In genomic region chr9:135503371-135504261, GRCh38 we compare ENCODE assay signal across 17 cellular contexts. TPM values are rescaled to one million over a fixed set of nuclear protein-coding genes. Genes with fewer than 3 reads are reported as not detected.
DNase-seq lines count a peak whose midpoint lies in the region; ATAC-seq and TF ChIP-seq lines count a peak whose summit lies in the region.
"Had no signal": no experiment of that assay in that cellular context is flagged by ENCODE, and none has a peak within 500 bp of the region (broad histone marks: within the 10 kb centered on the region; RNA-seq: fewer than 3 reads in every experiment).

No MANE protein-coding gene starts in this region.

- peaks cover 6% of the 10 kb centered on the region for H3K9me3 Mint-ChIP-seq in activated T-cell treated with anti-CD3 and anti-CD28 coated beads, Interleukin-2, amount 50 U/mL, for 24 hours
- peaks cover 3% of the 10 kb centered on the region for H3K9me3 Mint-ChIP-seq in glutamatergic neuron (ENCODE audit: unreplicated experiment)

- TF ChIP-seq CTCF in PC-3 (conservative IDR thresholded peaks at IDR 0.05; ENCODE audit: low read depth, low read length) (no peak), glutamatergic neuron (IDR thresholded peaks at IDR 0.05; ENCODE audit: partially characterized antibody, unreplicated experiment) (no peak)

- CTCF ChIA-PET in PC-3 (lab: Charles Lee): no interaction called here

- H4K20me1 ChIP-seq in PC-3 (ENCODE audit: low read length) (no peaks in the 10 kb centered on the region), GM23248 (ENCODE audit: insufficient read depth) (no peaks in the 10 kb centered on the region)

- H3K36me3 ChIP-seq in PC-3 (ENCODE audit: low read depth, low read length) (peaks cover 6% of the 10 kb centered on the region; the same call in 1 of the 2 replicates), GM23248 (ENCODE audit: low read depth) (no peaks in the 10 kb centered on the region)

- peak overlapping the region; percentile 38 for H3K4me3 Mint-ChIP-seq in activated T-cell treated with anti-CD3 and anti-CD28 coated beads, Interleukin-2, amount 50 U/mL, for 24 hours
- no peak overlapping the region for H3K4me3 Mint-ChIP-seq in glutamatergic neuron (ENCODE audit: unreplicated experiment)

- ATAC-seq in PC-3 (no peak), GM19328 (IDR thresholded peaks at IDR 0.05; ENCODE audit: unreplicated experiment) (no peak), HG03097 (IDR thresholded peaks at IDR 0.05; ENCODE audit: low FRiP score, unreplicated experiment) (no peak)
- ATAC-seq: Right ventricle myocardium inferior had no signal

- no peaks in the 10 kb centered on the region for H3K9me3 ChIP-seq in PC-3 (ENCODE audit: low read length)
- no peaks in the 10 kb centered on the region for H3K9me3 ChIP-seq in GM23248 (ENCODE audit: low read depth)
- H3K9me3 ChIP-seq: esophagus squamous epithelium, thoracic aorta had no signal

- POLR2A ChIA-PET in PC-3 (lab: Charles Lee; ENCODE audit: unreplicated experiment): no interaction called here

- WGBS in GM23248 (ENCODE audit: low coverage in 1 of 2, low lambda C conversion rate in 2 of 2, missing lambda C conversion rate in 2 of 2), 2 experiments: 92% methylated on average over 39 to 40 of the region's 41 CpGs

- no peaks in the 10 kb centered on the region for H3K9me2 ChIP-seq in PC-3 (replicated peaks; ENCODE audit: low read length)
- no peaks in the 10 kb centered on the region for H3K9me2 ChIP-seq in GM23248 (ENCODE audit: insufficient read depth)

- H3K79me2 ChIP-seq in PC-3 (ENCODE audit: low read length) (peaks cover 22% of the 10 kb centered on the region), GM23248 (ENCODE audit: insufficient read depth) (peaks cover 16% of the 10 kb centered on the region)

- H3K4me3 ChIP-seq in PC-3 (ENCODE audit: low read length): no peak overlapping the region
- H3K4me3 ChIP-seq in GM23248: no peak overlapping the region
- H3K4me3 ChIP-seq: esophagus squamous epithelium, lung, thoracic aorta had no signal

- BruUV-seq in PC-3 (replicated peaks; lab: Mats Ljungman, UMichigan): TSS peak; percentile 7

- H3K27ac ChIP-seq in PC-3 (ENCODE audit: low read length) (no peak overlapping the region), GM23248 (no peak overlapping the region)
- H3K27ac ChIP-seq: esophagus squamous epithelium, thoracic aorta had no signal

- H3K36me3 Mint-ChIP-seq in activated T-cell treated with anti-CD3 and anti-CD28 coated beads, Interleukin-2, amount 50 U/mL, for 24 hours (ENCODE audit: low read depth): peaks cover 45% of the 10 kb centered on the region
- peaks cover 5% of the 10 kb centered on the region for H3K36me3 Mint-ChIP-seq in glutamatergic neuron (ENCODE audit: unreplicated experiment)

- H3F3A ChIP-seq in PC-3 (ENCODE audit: low read length, unreplicated experiment): no peaks in the 10 kb centered on the region
- no peaks in the 10 kb centered on the region for H3F3A ChIP-seq in GM23248 (ENCODE audit: insufficient read depth)

- peak overlapping the region; percentile 33 for H3K27ac Mint-ChIP-seq in activated T-cell treated with anti-CD3 and anti-CD28 coated beads, Interleukin-2, amount 50 U/mL, for 24 hours
- H3K27ac Mint-ChIP-seq in glutamatergic neuron (ENCODE audit: unreplicated experiment): no peak overlapping the region

- H3K27me3 ChIP-seq in PC-3 (ENCODE audit: low read length) (no peaks in the 10 kb centered on the region), GM23248 (replicated peaks; ENCODE audit: insufficient read depth) (no peaks in the 10 kb centered on the region)
- H3K27me3 ChIP-seq: esophagus squamous epithelium had no signal

- no peak for DNase-seq in activated T-cell treated with anti-CD3 and anti-CD28 coated beads, Interleukin-2, amount 50 U/mL, for 24 hours
- DNase-seq in activated T-cell treated with anti-CD3 and anti-CD28 coated beads, Interleukin-2, amount 50 U/mL, for 48 hours: no peak
- DNase-seq in PC-3 (no peak), glutamatergic neuron (peak; percentile 17), posterior vena cava (ENCODE audit: low spot score) (peak; percentile 79), GM23248 (no peak)
- DNase-seq: central memory CD4-positive, alpha-beta T cell; DMS79; esophagus squamous epithelium had no signal

- H3K27me3 Mint-ChIP-seq in activated T-cell treated with anti-CD3 and anti-CD28 coated beads, Interleukin-2, amount 50 U/mL, for 24 hours: no peaks in the 10 kb centered on the region
- peaks cover 6% of the 10 kb centered on the region for H3K27me3 Mint-ChIP-seq in glutamatergic neuron (ENCODE audit: unreplicated experiment)

- no peak overlapping the region for H3K4me2 ChIP-seq in PC-3 (ENCODE audit: low read length)
- H3K4me2 ChIP-seq in GM23248 (ENCODE audit: unreplicated experiment): no peak overlapping the region

- H2AFZ ChIP-seq in PC-3 (ENCODE audit: low read length) (no peak overlapping the region), GM23248 (no peak overlapping the region)

- intact Hi-C loops in PC-3 (cut with micrococcal nuclease): no loop called here
- intact Hi-C loops in posterior vena cava (cut with DNase I): no loop called here

- peaks cover 29% of the 10 kb centered on the region for H3K4me1 Mint-ChIP-seq in activated T-cell treated with anti-CD3 and anti-CD28 coated beads, Interleukin-2, amount 50 U/mL, for 24 hours (ENCODE audit: low read depth)
- H3K4me1 Mint-ChIP-seq in glutamatergic neuron (ENCODE audit: low read depth, unreplicated experiment): peaks cover 5% of the 10 kb centered on the region

- no peak overlapping the region for H3K9ac ChIP-seq in PC-3 (ENCODE audit: low read length)
- no peak overlapping the region for H3K9ac ChIP-seq in GM23248

- in situ Hi-C loops in GM23248 (cut with MboI): no loop called here

- H3K4me1 ChIP-seq in PC-3 (ENCODE audit: insufficient read depth, low read length) (peaks cover 7% of the 10 kb centered on the region), GM23248 (ENCODE audit: insufficient read depth) (peaks cover 4% of the 10 kb centered on the region; the same call in 1 of the 2 replicates)

RNA-seq across cellular contexts. Expression of gene MRPS2, which starts 3.1 kb away (rescaled TPM):
- total RNA-seq in PC-3 (2014; rRNA removed) (62.4 and 73.4 TPM in 2 replicates), glutamatergic neuron (ENCODE audit: unreplicated experiment) (30.7 TPM), posterior vena cava (10 to 100 TPM; 15.9 to 16.3 TPM)
- total RNA-seq in GM23248 (2014; rRNA removed; shearing (Covaris generic)): 32.2 and 45.3 TPM in 2 replicates
- polyA plus RNA-seq in GM23248 (2016; fragmentation: Nextera tagmentation; extraction: Ambion mirVana): 51.7 and 55.3 TPM in 2 replicates

RNA-seq across cellular contexts. Expression of gene LCN1, which starts 17.6 kb away (rescaled TPM):
- total RNA-seq in PC-3 (2014; rRNA removed) (not detected in 2 replicates), glutamatergic neuron (ENCODE audit: unreplicated experiment) (not detected), posterior vena cava (1 to 10 TPM in 1 of 2 donors, not detected in 1; 2.4 TPM)
- total RNA-seq in GM23248 (2014; rRNA removed; shearing (Covaris generic)): not detected in 2 replicates
- not detected in 2 replicates for polyA plus RNA-seq in GM23248 (2016; fragmentation: Nextera tagmentation; extraction: Ambion mirVana)
- total RNA-seq: esophagus squamous epithelium, lung, Right ventricle myocardium inferior, thoracic aorta had no signal
- polyA plus RNA-seq: BJ, lung, neural cell had no signal

RNA-seq across cellular contexts. Expression of gene PPP1R26, which starts 24.0 kb away (rescaled TPM):
- total RNA-seq in PC-3 (2014; rRNA removed): 22.6 and 30.6 TPM in 2 replicates
- total RNA-seq in glutamatergic neuron (ENCODE audit: unreplicated experiment): 22.2 TPM
- total RNA-seq in posterior vena cava: 1 to 10 TPM; 8.0 to 8.9 TPM
- 13.4 and 19.2 TPM in 2 replicates for total RNA-seq in GM23248 (2014; rRNA removed; shearing (Covaris generic))
- polyA plus RNA-seq in GM23248 (2016; fragmentation: Nextera tagmentation; extraction: Ambion mirVana): 2.2 and 3.4 TPM in 2 replicates

RNA-seq across cellular contexts. Expression of gene OBP2A, which starts 42.3 kb away (rescaled TPM):
- total RNA-seq in PC-3 (2014; rRNA removed) (not detected in 2 replicates), glutamatergic neuron (ENCODE audit: unreplicated experiment) (not detected), posterior vena cava (not detected)
- total RNA-seq in GM23248 (2014; rRNA removed; shearing (Covaris generic)): not detected in 2 replicates
- not detected in 2 replicates for polyA plus RNA-seq in GM23248 (2016; fragmentation: Nextera tagmentation; extraction: Ambion mirVana)
- total RNA-seq: A172, esophagus squamous epithelium, lung, Right ventricle myocardium inferior, thoracic aorta had no signal
- polyA plus RNA-seq: BJ, neural cell had no signal

RNA-seq across cellular contexts. Expression of gene PAEP, which starts 57.9 kb away (rescaled TPM):
- total RNA-seq in PC-3 (2014; rRNA removed) (not detected in 2 replicates), glutamatergic neuron (ENCODE audit: unreplicated experiment) (not detected), posterior vena cava (not detected)
- total RNA-seq in GM23248 (2014; rRNA removed; shearing (Covaris generic)): not detected in 2 replicates
- not detected in 2 replicates for polyA plus RNA-seq in GM23248 (2016; fragmentation: Nextera tagmentation; extraction: Ambion mirVana)
- total RNA-seq: A172, esophagus squamous epithelium, Right ventricle myocardium inferior, thoracic aorta had no signal
- polyA plus RNA-seq: BJ, neural cell had no signal

Comparison
In these comparisons a context has a peak if more than half of its experiments do, and no peak if none do; other contexts are left out.
1. DNase-seq: peak in glutamatergic neuron (single experiment) and posterior vena cava (single experiment); none in activated T-cell treated with anti-CD3 and anti-CD28 coated beads, Interleukin-2, amount 50 U/mL, for 24 hours (single experiment), activated T-cell treated with anti-CD3 and anti-CD28 coated beads, Interleukin-2, amount 50 U/mL, for 48 hours (0 of 2), PC-3 (single experiment) and GM23248 (single experiment).